Comparison of ENCODE assay signal across 8 cellular contexts in genomic region chr17:48051278-48051677, GRCh38. TPM values are rescaled to one million over a fixed set of nuclear protein-coding genes. Genes with fewer than 3 reads are reported as not detected.
DNase-seq lines count a peak whose midpoint lies in the region; ATAC-seq and TF ChIP-seq lines count a peak whose summit lies in the region.

No MANE protein-coding gene starts in this region.

- H3K27me3 ChIP-seq in left lung, result no peaks in the 10 kb centered on the region
- no peaks in the 10 kb centered on the region for H3K27me3 ChIP-seq in suprapubic skin

- no peak for DNase-seq in activated CD4-positive, alpha-beta T cell treated with anti-CD3 and anti-CD28 coated beads for 36 hours
- no peak for DNase-seq in activated CD4-positive, alpha-beta T cell treated with anti-CD3 and anti-CD28 coated beads for 48 hours
- DNase-seq in astrocyte of the cerebellum (ENCODE audit: low read depth) (no peak), left lung (no peak), suprapubic skin (ENCODE audit: low spot score in 2 of 2) (no peak), NCI-H128 (lab: John Stamatoyannopoulos, UW; ENCODE audit: unreplicated experiment) (no peak), NCI-H2107 treated with DMSO at 0.1 percent for 48 hours (lab: John Stamatoyannopoulos, UW; ENCODE audit: unreplicated experiment) (no peak), SK-N-DZ (ENCODE audit: low spot score) (no peak)

- CTCF ChIA-PET in activated CD4-positive, alpha-beta T cell treated with anti-CD3 and anti-CD28 coated beads for 36 hours (lab: Charles Lee), result no interaction called here

- no peaks in the 10 kb centered on the region for H3K9me3 Mint-ChIP-seq in activated CD4-positive, alpha-beta T cell treated with anti-CD3 and anti-CD28 coated beads for 36 hours (ENCODE audit: low read depth)

- H3K27ac ChIP-seq in left lung (peak overlapping the region; percentile 95 to 98), suprapubic skin (peak overlapping the region; percentile 98)

- H3K36me3 Mint-ChIP-seq in activated CD4-positive, alpha-beta T cell treated with anti-CD3 and anti-CD28 coated beads for 36 hours (ENCODE audit: low read depth), result peaks cover 55% of the 10 kb centered on the region

- peak overlapping the region; percentile 22 for H3K4me3 Mint-ChIP-seq in activated CD4-positive, alpha-beta T cell treated with anti-CD3 and anti-CD28 coated beads for 36 hours

- peaks cover 44 to 86% of the 10 kb centered on the region in 2 donors for H3K4me1 ChIP-seq in left lung
- H3K4me1 ChIP-seq in suprapubic skin, result peaks cover 88% of the 10 kb centered on the region

- ATAC-seq in activated CD4-positive, alpha-beta T cell treated with anti-CD3 and anti-CD28 coated beads for 36 hours, result no peak
- no peak for ATAC-seq in left lung

- intact Hi-C loops in activated CD4-positive, alpha-beta T cell treated with anti-CD3 and anti-CD28 coated beads for 36 hours (cut with DNase I, micrococcal nuclease), result no loop called here
- intact Hi-C loops in left lung (cut with DNase I), result no loop called here

- TF ChIP-seq POLR2A in suprapubic skin (IDR thresholded peaks at IDR 0.05), result no peak

- TF ChIP-seq EP300 in suprapubic skin (IDR thresholded peaks at IDR 0.05), result no peak

- H3K4me1 Mint-ChIP-seq in activated CD4-positive, alpha-beta T cell treated with anti-CD3 and anti-CD28 coated beads for 36 hours, result peaks cover 62% of the 10 kb centered on the region

- TF ChIP-seq CTCF in astrocyte of the cerebellum (IDR thresholded peaks at IDR 0.05; ENCODE audit: low read depth, low read length, missing control alignments) (no peak), left lung (IDR thresholded peaks at IDR 0.05) (no peak), suprapubic skin (IDR thresholded peaks at IDR 0.05) (no peak)

- H3K9me3 ChIP-seq in left lung (no peaks in the 10 kb centered on the region), suprapubic skin (no peaks in the 10 kb centered on the region)

- no peaks in the 10 kb centered on the region for H3K27me3 Mint-ChIP-seq in activated CD4-positive, alpha-beta T cell treated with anti-CD3 and anti-CD28 coated beads for 36 hours

- in situ Hi-C loops in astrocyte of the cerebellum (cut with HindIII; ENCODE audit: low sequenced_read_pairs), result no loop called here

- 43% methylated on average over 6 of the region's 10 CpGs for WGBS in suprapubic skin

- H3K27ac Mint-ChIP-seq in activated CD4-positive, alpha-beta T cell treated with anti-CD3 and anti-CD28 coated beads for 36 hours, result peak overlapping the region; percentile 70

- H3K36me3 ChIP-seq in left lung (peaks cover 0 to 49% of the 10 kb centered on the region in 2 donors), suprapubic skin (peaks cover 9% of the 10 kb centered on the region)

- POLR2A ChIA-PET in activated CD4-positive, alpha-beta T cell treated with anti-CD3 and anti-CD28 coated beads for 36 hours (lab: Charles Lee), result no interaction called here

- H3K4me3 ChIP-seq in astrocyte of the cerebellum (ENCODE audit: low read depth, low read length), result peak overlapping the region; percentile 69
- H3K4me3 ChIP-seq in left lung, result peak overlapping the region in 1 of 2 donors; percentile 82
- H3K4me3 ChIP-seq in suprapubic skin, result peak overlapping the region; percentile 74

RNA-seq across cellular contexts. Expression of gene NFE2L1, which starts 3.1 kb away (rescaled TPM):
- 100 to 1,000 TPM; 100 to 127 TPM for total RNA-seq in activated CD4-positive, alpha-beta T cell treated with anti-CD3 and anti-CD28 coated beads for 36 hours
- total RNA-seq in left lung (100 to 1,000 TPM; 165 to 173 TPM), suprapubic skin (100 to 1,000 TPM in 2 of 4 donors, 10 to 100 TPM in 2; 89.9 to 250 (median 138) TPM)
- polyA plus RNA-seq in SK-N-DZ (2014; cell fraction: cytosol; rRNA removed), result 48.3 and 57.6 TPM in 2 replicates
- polyA plus RNA-seq in SK-N-DZ (2014; cell fraction: nucleus; rRNA removed), result 28.1 and 31.2 TPM in 2 replicates

RNA-seq across cellular contexts. Expression of gene COPZ2, which starts 13.7 kb away (rescaled TPM):
- total RNA-seq in activated CD4-positive, alpha-beta T cell treated with anti-CD3 and anti-CD28 coated beads for 36 hours, result 1 to 10 TPM; 3.6 to 4.1 TPM
- total RNA-seq in left lung, result 10 to 100 TPM; 25.9 to 48.6 TPM
- 10 to 100 TPM in 3 of 4 donors, 1 to 10 TPM in 1; 9.7 to 17.2 (median 12.5) TPM for total RNA-seq in suprapubic skin
- polyA plus RNA-seq in SK-N-DZ (2014; cell fraction: cytosol; rRNA removed), result 1.1 and 1.6 TPM in 2 replicates
- 0.51 and 0.80 TPM in 2 replicates for polyA plus RNA-seq in SK-N-DZ (2014; cell fraction: nucleus; rRNA removed)

RNA-seq across cellular contexts. Expression of gene CBX1, which starts 50.0 kb away (rescaled TPM):
- 10 to 100 TPM; 58.6 to 66.0 TPM for total RNA-seq in activated CD4-positive, alpha-beta T cell treated with anti-CD3 and anti-CD28 coated beads for 36 hours
- total RNA-seq in left lung, result 10 to 100 TPM; 43.0 to 53.8 TPM
- 10 to 100 TPM; 18.4 to 27.5 (median 22.3) TPM for total RNA-seq in suprapubic skin
- 298 and 375 TPM in 2 replicates for polyA plus RNA-seq in SK-N-DZ (2014; cell fraction: cytosol; rRNA removed)
- 109 and 140 TPM in 2 replicates for polyA plus RNA-seq in SK-N-DZ (2014; cell fraction: nucleus; rRNA removed)

RNA-seq across cellular contexts. Expression of gene SNX11, which starts 56.3 kb away (rescaled TPM):
- total RNA-seq in activated CD4-positive, alpha-beta T cell treated with anti-CD3 and anti-CD28 coated beads for 36 hours, result 10 to 100 TPM; 18.0 to 21.4 TPM
- total RNA-seq in left lung, result 10 to 100 TPM; 21.5 to 32.4 TPM
- total RNA-seq in suprapubic skin, result 10 to 100 TPM in 3 of 4 donors, 1 to 10 TPM in 1; 8.4 to 16.4 (median 13.1) TPM
- polyA plus RNA-seq in SK-N-DZ (2014; cell fraction: cytosol; rRNA removed), result 18.0 and 19.1 TPM in 2 replicates
- polyA plus RNA-seq in SK-N-DZ (2014; cell fraction: nucleus; rRNA removed), result 14.2 and 19.5 TPM in 2 replicates
